8 cellular contexts compared by ENCODE assay signal in the genomic region with DNA sequence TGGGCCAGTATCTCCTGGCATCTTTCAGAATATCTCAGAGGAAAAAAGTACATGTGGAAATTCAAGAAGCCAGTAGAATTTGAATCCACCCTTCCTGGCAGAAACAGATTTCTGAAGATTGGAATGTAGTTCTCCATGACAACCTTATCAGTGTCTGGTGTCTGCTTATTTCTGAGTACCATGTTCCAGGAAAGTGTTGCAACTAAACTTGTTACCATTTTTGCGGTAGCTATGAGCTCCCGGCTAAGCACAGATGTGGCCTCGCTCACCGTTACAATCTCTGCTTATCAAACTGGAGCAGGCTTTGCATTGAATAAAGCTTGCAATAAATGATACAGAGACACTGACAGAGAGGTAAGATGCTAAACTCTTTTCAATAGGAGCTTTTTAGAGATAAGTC. TPM values are rescaled to one million over a fixed set of nuclear protein-coding genes. Genes with fewer than 3 reads are reported as not detected.
A peak's percentile ranks its signal among the peaks of the same experiment; 100 is the strongest.
DNase-seq lines count a peak whose midpoint lies in the region; ATAC-seq and TF ChIP-seq lines count a peak whose summit lies in the region.

No MANE protein-coding gene starts in this region.

- no peak overlapping the region for H2AFZ ChIP-seq in hepatocyte

- H3K27ac ChIP-seq in hepatocyte (peak overlapping the region; percentile 53), upper lobe of left lung (peak overlapping the region in 2 of 4 donors; percentile 21 to 64)

- peaks cover 12% of the 10 kb centered on the region for H3K4me1 Mint-ChIP-seq in activated CD4-positive, alpha-beta T cell treated with anti-CD3 and anti-CD28 coated beads for 36 hours

- H3K9me3 Mint-ChIP-seq in activated CD4-positive, alpha-beta T cell treated with anti-CD3 and anti-CD28 coated beads for 36 hours (ENCODE audit: low read depth) = no peaks in the 10 kb centered on the region

- CTCF ChIA-PET in activated CD4-positive, alpha-beta T cell treated with anti-CD3 and anti-CD28 coated beads for 36 hours (lab: Charles Lee) = interaction anchor here (0.7 to 1.8 kb wide), 5 partner anchors 13 to 65 kb away, joined by 3 to 14 read pairs (median 6); partner anchors contain the start of gene ITPR2

- H3K36me3 ChIP-seq in hepatocyte (replicated peaks; ENCODE audit: insufficient read depth, low read depth) (no peaks in the 10 kb centered on the region), upper lobe of left lung (no peaks in the 10 kb centered on the region)

- no peak overlapping the region for H3K27ac Mint-ChIP-seq in activated CD4-positive, alpha-beta T cell treated with anti-CD3 and anti-CD28 coated beads for 36 hours

- H3K79me2 ChIP-seq in hepatocyte = no peaks in the 10 kb centered on the region

- ATAC-seq in activated CD4-positive, alpha-beta T cell treated with anti-CD3 and anti-CD28 coated beads for 36 hours = no peak
- peak; percentile 92 for ATAC-seq in upper lobe of left lung (ENCODE audit: low FRiP score in 2 of 2)
- ATAC-seq in HG03342 (IDR thresholded peaks at IDR 0.05; ENCODE audit: unreplicated experiment) = no peak

- TF ChIP-seq POLR2A in upper lobe of left lung (IDR thresholded peaks at IDR 0.05) = no peak

- H4K20me1 ChIP-seq in hepatocyte (ENCODE audit: insufficient read depth, poor library complexity, severe bottlenecking) = no peaks in the 10 kb centered on the region

- intact Hi-C loops in activated CD4-positive, alpha-beta T cell treated with anti-CD3 and anti-CD28 coated beads for 36 hours (cut with DNase I, micrococcal nuclease) = no loop called here

- peak in 3 of 4 donors; percentile 5 to 96 (median 88) for TF ChIP-seq EP300 in upper lobe of left lung (IDR thresholded peaks at IDR 0.05)

- 6% methylated on average over 4 of the region's 4 CpGs for WGBS in hepatocyte (ENCODE audit: low lambda C conversion rate, missing lambda C conversion rate)
- WGBS in upper lobe of left lung, 2 donors = 17 to 19% methylated on average over 4 of the region's 4 CpGs

- peak overlapping the region; percentile 17 for H3K4me3 Mint-ChIP-seq in activated CD4-positive, alpha-beta T cell treated with anti-CD3 and anti-CD28 coated beads for 36 hours

- no peaks in the 10 kb centered on the region for H3K9me2 ChIP-seq in hepatocyte (replicated peaks; ENCODE audit: insufficient read depth)

- POLR2A ChIA-PET in activated CD4-positive, alpha-beta T cell treated with anti-CD3 and anti-CD28 coated beads for 36 hours (lab: Charles Lee) = no interaction called here

- H3K4me2 ChIP-seq in hepatocyte = peak overlapping the region; percentile 51

- H3K27me3 Mint-ChIP-seq in activated CD4-positive, alpha-beta T cell treated with anti-CD3 and anti-CD28 coated beads for 36 hours = peaks cover 5% of the 10 kb centered on the region

- H3K9me3 ChIP-seq in hepatocyte (ENCODE audit: low read depth) (no peaks in the 10 kb centered on the region), upper lobe of left lung (no peaks in the 10 kb centered on the region)

- no peak for DNase-seq in activated CD4-positive, alpha-beta T cell treated with anti-CD3 and anti-CD28 coated beads for 36 hours
- DNase-seq in activated CD4-positive, alpha-beta T cell treated with anti-CD3 and anti-CD28 coated beads for 1 hour = no peak
- DNase-seq in amniotic epithelial cell (ENCODE audit: low read depth) (peak; percentile 100), hepatocyte (ENCODE audit: low spot score) (peak; percentile 70), upper lobe of left lung (peak in 1 of 2 donors; percentile 47), T1000 (lab: John Stamatoyannopoulos, UW) (no peak), NCI-H1417 treated with DMSO at 0.1 percent for 48 hours (lab: John Stamatoyannopoulos, UW) (no peak)

- peaks cover 15% of the 10 kb centered on the region for H3K4me1 ChIP-seq in hepatocyte (ENCODE audit: insufficient read depth)
- peaks cover 14 to 20% (median 19%) of the 10 kb centered on the region in 4 donors for H3K4me1 ChIP-seq in upper lobe of left lung

- H3K27me3 ChIP-seq in hepatocyte (no peaks in the 10 kb centered on the region), upper lobe of left lung (no peaks in the 10 kb centered on the region)

- no peak overlapping the region for H3K4me3 ChIP-seq in hepatocyte
- H3K4me3 ChIP-seq in upper lobe of left lung = no peak overlapping the region

- no peaks in the 10 kb centered on the region for H3K36me3 Mint-ChIP-seq in activated CD4-positive, alpha-beta T cell treated with anti-CD3 and anti-CD28 coated beads for 36 hours (ENCODE audit: low read depth)

- TF ChIP-seq CTCF in hepatocyte (IDR thresholded peaks at IDR 0.05; ENCODE audit: poor library complexity) (no peak), upper lobe of left lung (IDR thresholded peaks at IDR 0.05) (no peak)

RNA-seq across cellular contexts. Expression of gene ITPR2, which starts 13.0 kb away (rescaled TPM):
- total RNA-seq in activated CD4-positive, alpha-beta T cell treated with anti-CD3 and anti-CD28 coated beads for 36 hours = 10 to 100 TPM; 27.3 to 28.6 TPM
- total RNA-seq in hepatocyte (39.6 and 51.4 TPM in 2 replicates), upper lobe of left lung (100 to 1,000 TPM in 1 of 6 donors, 10 to 100 TPM in 5; 35.5 to 115 (median 45.0) TPM)
- 22.0 and 36.7 TPM in 2 replicates for polyA plus RNA-seq in hepatocyte

Comparison
In these comparisons a context has a peak if more than half of its experiments do, and no peak if none do; other contexts are left out.
1. ATAC-seq: peak in upper lobe of left lung (2 of 2); none in activated CD4-positive, alpha-beta T cell treated with anti-CD3 and anti-CD28 coated beads for 36 hours (single experiment) and HG03342 (single experiment).
2. DNase-seq: peak in amniotic epithelial cell (single experiment) and hepatocyte (single experiment); none in activated CD4-positive, alpha-beta T cell treated with anti-CD3 and anti-CD28 coated beads for 36 hours (single experiment), activated CD4-positive, alpha-beta T cell treated with anti-CD3 and anti-CD28 coated beads for 1 hour (single experiment), T1000 (single experiment) and NCI-H1417 treated with DMSO at 0.1 percent for 48 hours (single experiment).